ENCODE assay signal across 8 cellular contexts in the genomic region with DNA sequence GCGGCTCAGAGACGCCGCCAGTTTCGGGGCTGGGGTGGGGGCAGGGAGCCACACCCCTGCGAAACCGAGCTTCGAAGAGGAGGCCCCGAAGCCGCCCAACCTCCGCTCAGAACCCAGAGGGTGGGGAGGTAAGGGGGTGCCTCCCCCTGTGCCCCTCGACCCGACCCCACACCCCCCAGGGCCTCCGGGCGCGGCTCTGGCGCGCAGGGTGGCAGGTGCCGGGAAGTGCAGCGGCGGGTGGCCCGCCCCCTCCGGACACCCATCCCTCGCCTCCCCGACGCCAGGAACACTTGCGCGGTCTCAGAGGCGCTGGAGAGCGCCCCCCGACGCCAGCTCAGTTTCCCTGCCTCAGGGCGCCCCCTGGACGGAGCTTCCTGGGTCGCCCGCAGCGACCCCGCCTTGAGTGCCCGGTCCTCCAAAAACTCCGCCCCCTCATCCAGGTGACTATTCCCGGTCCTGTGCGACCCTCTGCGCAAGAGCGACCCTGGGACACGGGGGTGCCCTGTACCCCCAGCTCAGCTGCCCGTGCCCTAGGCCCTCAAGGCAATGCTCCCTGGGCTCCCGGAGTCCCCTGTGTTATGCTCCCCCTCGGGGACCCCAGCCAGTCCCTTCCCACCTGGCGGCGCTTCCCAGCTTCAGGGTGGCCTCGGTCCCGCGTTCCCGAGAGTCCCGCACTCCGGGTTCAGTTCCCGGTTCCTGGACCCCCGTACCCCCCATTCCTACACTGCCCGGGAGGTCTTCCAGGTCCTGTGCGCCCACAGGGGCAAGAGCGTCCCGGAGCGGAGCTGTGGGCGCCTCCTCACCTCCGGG. TPM values are rescaled to one million over a fixed set of nuclear protein-coding genes. Genes with fewer than 3 reads are reported as not detected.
DNase-seq lines count a peak whose midpoint lies in the region; ATAC-seq and TF ChIP-seq lines count a peak whose summit lies in the region.

No MANE protein-coding gene starts in this region.

- ATAC-seq in omental fat pad (ENCODE audit: low FRiP score) = peak; percentile 10
- no peak for ATAC-seq in GM21367 (IDR thresholded peaks at IDR 0.05; ENCODE audit: unreplicated experiment)

- peak overlapping the region; percentile 88 to 99 (median 97) for H3K27ac ChIP-seq in esophagus squamous epithelium

- TF ChIP-seq POLR2A in esophagus squamous epithelium (IDR thresholded peaks at IDR 0.05) = peak in 1 of 4 donors; percentile 5

- 0% methylated on average over 7 of the region's 64 CpGs; no CpG with 5 or more reads in 1 of the 2 donors for WGBS in esophagus squamous epithelium, 2 donors

- intact Hi-C loops in esophagus squamous epithelium (cut with DNase I) = no loop called here

- H3K4me1 ChIP-seq in esophagus squamous epithelium = peaks cover 21 to 94% (median 33%) of the 10 kb centered on the region in 3 donors

- peak in 3 of 6 experiments; percentile 18 to 29 (median 26) for TF ChIP-seq CTCF in esophagus squamous epithelium (IDR thresholded peaks at IDR 0.05)
- TF ChIP-seq CTCF in omental fat pad (IDR thresholded peaks at IDR 0.05) = no peak

- H3K36me3 ChIP-seq in esophagus squamous epithelium = peaks cover 0 to 26% (median 0%) of the 10 kb centered on the region in 3 donors

- peaks cover 0 to 35% (median 0%) of the 10 kb centered on the region in 4 donors for H3K27me3 ChIP-seq in esophagus squamous epithelium

- H3K9me3 ChIP-seq in esophagus squamous epithelium = no peaks in the 10 kb centered on the region

- H3K4me3 ChIP-seq in esophagus squamous epithelium = peak overlapping the region; percentile 82 to 94 (median 86)

- DNase-seq in activated CD4-positive, alpha-beta T cell treated with anti-CD3 and anti-CD28 coated beads for 48 hours = peak; percentile 17
- no peak for DNase-seq in activated CD4-positive, alpha-beta T cell treated with anti-CD3 and anti-CD28 coated beads for 4 hours
- DNase-seq in RPMI8226 = peak; percentile 85
- no peak for DNase-seq in esophagus squamous epithelium (lab: John Stamatoyannopoulos, UW)
- DNase-seq in omental fat pad (ENCODE audit: low spot score) = no peak
- DNase-seq in NCI-H2081 treated with DMSO at 0.1 percent for 48 hours (lab: John Stamatoyannopoulos, UW) = no peak
- no peak for DNase-seq in amniotic stem cell (lab: John Stamatoyannopoulos, UW)

RNA-seq across cellular contexts. Expression of gene PPL, which starts 0.6 kb away (rescaled TPM):
- total RNA-seq in esophagus squamous epithelium (1,000 to 10,000 TPM in 2 of 4 donors, 100 to 1,000 TPM in 2; 504 to 1,677 (median 860) TPM), omental fat pad (10 to 100 TPM; 31.3 to 97.6 (median 59.5) TPM)

RNA-seq across cellular contexts. Expression of gene SEC14L5, which starts 21.7 kb away (rescaled TPM):
- total RNA-seq in esophagus squamous epithelium (1 to 10 TPM in 1 of 4 donors, under 1 TPM in 3; 0.22 to 5.6 (median 0.49) TPM), omental fat pad (1 to 10 TPM in 1 of 4 donors, under 1 TPM in 3; 0.12 to 1.3 (median 0.45) TPM)

Comparison
In these comparisons a context has a peak if more than half of its experiments do, and no peak if none do; other contexts are left out.
1. DNase-seq: peak in activated CD4-positive, alpha-beta T cell treated with anti-CD3 and anti-CD28 coated beads for 48 hours (single experiment) and RPMI8226 (single experiment); none in activated CD4-positive, alpha-beta T cell treated with anti-CD3 and anti-CD28 coated beads for 4 hours (0 of 2), esophagus squamous epithelium (single experiment), omental fat pad (single experiment), NCI-H2081 treated with DMSO at 0.1 percent for 48 hours (single experiment) and amniotic stem cell (single experiment).
2. RNA of gene PPL, which starts 0.6 kb away (total RNA-seq): 504 to 1,677 TPM in esophagus squamous epithelium; 31.3 to 97.6 TPM in omental fat pad; every median in the first group is over 4 times any median in the second.